ENCODE assay signal across 8 cellular contexts in genomic region chr4:47914926-47915237, GRCh38. TPM values are rescaled to one million over a fixed set of nuclear protein-coding genes. Genes with fewer than 3 reads are reported as not detected.
A peak's percentile ranks its signal among the peaks of the same experiment; 100 is the strongest.
DNase-seq lines count a peak whose midpoint lies in the region; ATAC-seq and TF ChIP-seq lines count a peak whose summit lies in the region.

No MANE protein-coding gene starts in this region.

- no peaks in the 10 kb centered on the region for H3K27me3 ChIP-seq in neural cell (ENCODE audit: insufficient read depth, low read depth, low read length)

- no peaks in the 10 kb centered on the region for H3K9me2 ChIP-seq in neural cell (ENCODE audit: insufficient read depth, low read length)

- H3K9me3 ChIP-seq in neural cell (ENCODE audit: low read length): no peaks in the 10 kb centered on the region

- no peaks in the 10 kb centered on the region for H3K36me3 ChIP-seq in neural cell (ENCODE audit: insufficient read depth, low read length)

- H3K27ac Mint-ChIP-seq in activated naive CD4-positive, alpha-beta T cell treated with anti-CD3 and anti-CD28 coated beads for 36 hours: peak overlapping the region; percentile 76
- peak overlapping the region; percentile 1 for H3K27ac Mint-ChIP-seq in chondrocyte (ENCODE audit: unreplicated experiment)

- DNase-seq in activated naive CD4-positive, alpha-beta T cell treated with anti-CD3 and anti-CD28 coated beads for 36 hours: no peak
- no peak for DNase-seq in activated naive CD4-positive, alpha-beta T cell treated with Interleukin-2 at 50 U/mL for 16 hours
- DNase-seq in chondrocyte (ENCODE audit: low spot score): no peak
- DNase-seq in G401 (ENCODE audit: low spot score): no peak
- DNase-seq in NCI-H187 treated with DMSO at 0.1 percent for 48 hours (lab: John Stamatoyannopoulos, UW): no peak

- H3F3A ChIP-seq in neural cell (ENCODE audit: insufficient read depth, low read length, poor library complexity, severe bottlenecking): no peaks in the 10 kb centered on the region

- H4K20me1 ChIP-seq in neural cell (ENCODE audit: insufficient read depth): no peaks in the 10 kb centered on the region

- H3K27ac ChIP-seq in neural cell (ENCODE audit: low read length): no peak overlapping the region

- H2AFZ ChIP-seq in neural cell (ENCODE audit: low read depth, low read length): peak overlapping the region; percentile 22

- H3K4me1 Mint-ChIP-seq in activated naive CD4-positive, alpha-beta T cell treated with anti-CD3 and anti-CD28 coated beads for 36 hours (ENCODE audit: low read depth): peaks cover 29% of the 10 kb centered on the region
- H3K4me1 Mint-ChIP-seq in chondrocyte (ENCODE audit: low read depth): peaks cover 24% of the 10 kb centered on the region

- H3K79me2 ChIP-seq in neural cell (replicated peaks; ENCODE audit: insufficient read depth, low read length): peaks cover 13% of the 10 kb centered on the region

- TF ChIP-seq RAD21 in neural cell (conservative IDR thresholded peaks at IDR 0.05): no peak

- peak overlapping the region; percentile 90 for H3K4me3 Mint-ChIP-seq in activated naive CD4-positive, alpha-beta T cell treated with anti-CD3 and anti-CD28 coated beads for 36 hours
- peak overlapping the region; percentile 96 for H3K4me3 Mint-ChIP-seq in chondrocyte (ENCODE audit: unreplicated experiment)

- in situ Hi-C loops in G401 (cut with HindIII; ENCODE audit: low sequenced_read_pairs): no loop called here

- TF ChIP-seq CTCF in chondrocyte (IDR thresholded peaks at IDR 0.05) (no peak), neural cell (IDR thresholded peaks at IDR 0.05; ENCODE audit: poor library complexity, severe bottlenecking) (no peak)

- peak overlapping the region; percentile 63 for H3K4me2 ChIP-seq in neural cell (ENCODE audit: low read length)

- CTCF ChIA-PET in activated naive CD4-positive, alpha-beta T cell treated with anti-CD3 and anti-CD28 coated beads for 36 hours (lab: Charles Lee): interaction anchor here (0.6 to 3.1 kb wide), 2 partner anchors 19 to 37 kb away, joined by 3 to 9 read pairs; no protein-coding TSS in a partner anchor

- peaks cover 10% of the 10 kb centered on the region for H3K9me3 Mint-ChIP-seq in activated naive CD4-positive, alpha-beta T cell treated with anti-CD3 and anti-CD28 coated beads for 36 hours
- peaks cover 2% of the 10 kb centered on the region for H3K9me3 Mint-ChIP-seq in chondrocyte (ENCODE audit: low read depth)

- H3K27me3 Mint-ChIP-seq in activated naive CD4-positive, alpha-beta T cell treated with anti-CD3 and anti-CD28 coated beads for 36 hours (ENCODE audit: low read depth): no peaks in the 10 kb centered on the region
- H3K27me3 Mint-ChIP-seq in chondrocyte (ENCODE audit: low read depth): peaks cover 9% of the 10 kb centered on the region

- H3K9ac ChIP-seq in neural cell (ENCODE audit: low read length): no peak overlapping the region

- peak; percentile 7 for ATAC-seq in HG03558 (IDR thresholded peaks at IDR 0.05; ENCODE audit: extremely low read depth, unreplicated experiment)
- no peak for ATAC-seq in HG03442 (IDR thresholded peaks at IDR 0.05; ENCODE audit: unreplicated experiment)

- peaks cover 20% of the 10 kb centered on the region for H3K36me3 Mint-ChIP-seq in activated naive CD4-positive, alpha-beta T cell treated with anti-CD3 and anti-CD28 coated beads for 36 hours (ENCODE audit: low read depth)
- peaks cover 13% of the 10 kb centered on the region for H3K36me3 Mint-ChIP-seq in chondrocyte (ENCODE audit: low read depth)

- intact Hi-C loops in activated naive CD4-positive, alpha-beta T cell treated with anti-CD3 and anti-CD28 coated beads for 36 hours (cut with micrococcal nuclease): loop anchor here (1.0 to 5.0 kb wide), 10 partner anchors 23 to 916 kb away; partner anchors contain the start of genes ATP10D, COMMD8, OCIAD1 and SLAIN2

- TF ChIP-seq EP300 in neural cell (conservative IDR thresholded peaks at IDR 0.05; ENCODE audit: poor library complexity, severe bottlenecking): no peak

- peak overlapping the region; percentile 99 for H3K4me3 ChIP-seq in neural cell (ENCODE audit: low read length)

TF ChIP-seq in neural cell, 6 proteins besides CTCF, POLR2A, EP300 and RAD21:
- TF ChIP-seq SMC3 (conservative IDR thresholded peaks at IDR 0.05; ENCODE audit: poor library complexity) (no peak), POLR2AphosphoS5 (IDR thresholded peaks at IDR 0.05) (no peak), MXI1 (conservative IDR thresholded peaks at IDR 0.05; ENCODE audit: poor library complexity, severe bottlenecking) (no peak), EZH2 (IDR thresholded peaks at IDR 0.05; ENCODE audit: borderline replicate concordance, insufficient read depth, low read length, poor library complexity, severe bottlenecking) (no peak), TAF1 (IDR thresholded peaks at IDR 0.05; ENCODE audit: low read depth) (no peak)

RNA-seq across cellular contexts. Expression of gene NFXL1, which starts 0.5 kb away (rescaled TPM):
- 10 to 100 TPM; 10.4 to 11.4 TPM for total RNA-seq in activated naive CD4-positive, alpha-beta T cell treated with anti-CD3 and anti-CD28 coated beads for 36 hours
- 10.7 to 22.5 TPM (median 11.9 TPM) in 3 replicates for total RNA-seq in chondrocyte
- polyA plus RNA-seq in neural cell: 15.8 and 17.6 TPM in 2 replicates
- polyA minus RNA-seq in neural cell: 26.3 and 37.6 TPM in 2 replicates
- total RNA-seq in G401 (2014; rRNA removed; shearing (Covaris generic)): 4.1 and 5.5 TPM in 2 replicates
